14 cellular contexts compared by ENCODE assay signal in the genomic region with DNA sequence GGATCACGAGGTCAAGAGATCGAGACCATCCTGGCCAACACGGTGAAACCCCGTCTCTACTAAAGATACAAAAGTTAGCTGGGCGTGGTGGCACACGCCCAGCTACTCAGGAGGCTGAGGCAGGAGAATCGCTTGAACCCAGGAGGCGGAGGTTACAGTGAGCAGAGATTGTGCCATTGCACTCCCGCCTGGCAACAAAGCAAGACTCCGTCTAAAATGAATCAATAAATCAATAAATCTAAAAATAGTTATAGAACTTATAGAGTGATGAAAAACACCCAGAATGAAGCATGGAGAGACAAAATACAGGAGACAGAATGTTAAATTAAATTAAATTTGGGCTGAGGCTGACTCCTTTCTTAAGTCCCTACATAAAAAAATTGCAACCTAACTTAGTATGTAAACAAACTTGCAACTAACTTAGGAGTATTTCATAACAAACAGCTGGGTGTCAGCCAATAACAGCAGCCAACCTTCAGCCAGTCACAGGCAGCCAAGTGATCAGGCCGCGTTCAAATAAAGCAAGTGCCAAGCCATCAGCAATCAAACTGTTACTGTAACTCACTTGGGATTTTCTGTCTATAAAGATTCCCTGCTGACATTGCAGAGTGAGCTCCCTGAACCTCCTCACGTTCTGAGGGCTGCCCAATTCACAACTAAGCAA. TPM values are rescaled to one million over a fixed set of nuclear protein-coding genes. Genes with fewer than 3 reads are reported as not detected.
"Had no signal": no experiment of that assay in that cellular context is flagged by ENCODE, and none has a peak within 500 bp of the region (broad histone marks: within the 10 kb centered on the region; RNA-seq: fewer than 3 reads in every experiment).

No MANE protein-coding gene starts in this region.

- ATAC-seq: left cardiac atrium; stimulated activated naive CD8-positive, alpha-beta T cell treated with anti-CD3 and anti-CD28 coated beads, Interleukin-15, amount 100 ng/mL, for 72 hours; T-helper 17 cell had no signal

- DNase-seq: activated B cell treated with CpG ODN at 0.5 μM for 24 hours; activated CD4-positive, alpha-beta T cell treated with anti-CD3 and anti-CD28 coated beads, Interleukin-2, amount 10 ng/mL, durations not matched to agents 24 days and 14 days; activated CD8-positive, alpha-beta memory T cell treated with anti-CD3 and anti-CD28 coated beads for 24 hours; activated T-cell treated with anti-CD3 and anti-CD28 coated beads for 4 hours; esophagus squamous epithelium; hypothalamus; left cardiac atrium; mammary epithelial cell; stimulated activated CD4-positive, alpha-beta T cell treated with anti-CD3 and anti-CD28 coated beads, Interleukin-4, amount 100 ng/mL, for 1 hour; stimulated activated naive CD8-positive, alpha-beta T cell treated with anti-CD3 and anti-CD28 coated beads, Interleukin-15, amount 100 ng/mL, for 72 hours; T-helper 17 cell had no signal

- H3K36me3 ChIP-seq: esophagus squamous epithelium, thoracic aorta had no signal

- H3K9me3 ChIP-seq: esophagus squamous epithelium, thoracic aorta had no signal

- H3K4me3 ChIP-seq: esophagus squamous epithelium, thoracic aorta had no signal

- H3K27ac ChIP-seq: esophagus squamous epithelium, thoracic aorta had no signal

RNA-seq across cellular contexts. Expression of a gene that starts 7.3 kb away (rescaled TPM):
- total RNA-seq: activated B cell treated with CpG ODN at 0.5 μM for 24 hours; activated CD4-positive, alpha-beta T cell treated with anti-CD3 and anti-CD28 coated beads, Interleukin-2, amount 10 ng/mL, durations not matched to agents 24 days and 14 days; left cardiac atrium; pulmonary artery endothelial cell; T-helper 17 cell; thoracic aorta had no signal
- polyA plus RNA-seq: urinary bladder had no signal

RNA-seq across cellular contexts. Expression of a gene that starts 58.8 kb away (rescaled TPM):
- total RNA-seq: activated B cell treated with CpG ODN at 0.5 μM for 24 hours; activated CD4-positive, alpha-beta T cell treated with anti-CD3 and anti-CD28 coated beads, Interleukin-2, amount 10 ng/mL, durations not matched to agents 24 days and 14 days; pulmonary artery endothelial cell; T-helper 17 cell had no signal
